Comparison of ENCODE assay signal across 8 cellular contexts in the genomic region with DNA sequence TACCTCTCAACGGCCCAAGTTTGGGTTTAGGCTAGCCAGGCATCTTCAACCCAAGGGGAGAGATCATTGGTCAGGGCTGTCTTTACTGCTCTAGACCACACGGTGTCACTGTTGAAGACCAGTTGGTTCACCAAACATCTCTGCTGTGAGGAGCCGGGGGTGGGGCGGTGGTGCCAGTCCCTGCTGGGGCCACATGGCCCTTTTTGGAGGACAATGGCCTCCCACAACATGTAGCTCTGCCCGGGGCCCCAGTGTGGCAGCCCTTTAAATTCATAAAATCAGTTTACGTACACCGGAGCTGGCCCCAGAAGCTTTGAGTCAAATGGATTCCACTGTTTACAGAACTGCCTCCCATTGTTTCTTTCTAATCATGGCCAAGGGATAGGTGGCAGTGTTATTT. TPM values are rescaled to one million over a fixed set of nuclear protein-coding genes. Genes with fewer than 3 reads are reported as not detected.
A peak's percentile ranks its signal among the peaks of the same experiment; 100 is the strongest.
DNase-seq lines count a peak whose midpoint lies in the region; ATAC-seq and TF ChIP-seq lines count a peak whose summit lies in the region.

No MANE protein-coding gene starts in this region.

- H3K36me3 ChIP-seq in GM23338 (ENCODE audit: insufficient read depth) (no peaks in the 10 kb centered on the region), Karpas-422 (ENCODE audit: insufficient read depth, low read length) (no peaks in the 10 kb centered on the region), RWPE2 (ENCODE audit: low read depth) (no peaks in the 10 kb centered on the region), breast epithelium (no peaks in the 10 kb centered on the region)

- H3K4me3 ChIP-seq in GM23338 = no peak overlapping the region
- H3K4me3 ChIP-seq in Karpas-422 (ENCODE audit: low read length) = no peak overlapping the region
- H3K4me3 ChIP-seq in RWPE2 (ENCODE audit: severe bottlenecking) = no peak overlapping the region
- H3K4me3 ChIP-seq in breast epithelium = no peak overlapping the region

- H3K4me1 Mint-ChIP-seq in GM23338 = no peaks in the 10 kb centered on the region; the same call in 1 of the 3 replicates
- H3K4me1 Mint-ChIP-seq in stimulated activated memory B cell treated with anti-CD40 and anti-IgM and Interleukin-4, amounts not matched to agents 10 μg/mL and 1 μg/mL and 100 μg/mL, for 72 hours = no peaks in the 10 kb centered on the region

- H3K27ac ChIP-seq in GM23338 (ENCODE audit: low read depth) = no peak overlapping the region
- H3K27ac ChIP-seq in Karpas-422 (ENCODE audit: low read length) = no peak overlapping the region
- H3K27ac ChIP-seq in RWPE2 (ENCODE audit: poor library complexity, severe bottlenecking) = no peak overlapping the region
- H3K27ac ChIP-seq in breast epithelium = no peak overlapping the region

- H3K27me3 ChIP-seq in GM23338 (ENCODE audit: insufficient read depth) (no peaks in the 10 kb centered on the region), Karpas-422 (ENCODE audit: low read length) (no peaks in the 10 kb centered on the region), RWPE2 (ENCODE audit: insufficient read depth, poor library complexity, severe bottlenecking) (no peaks in the 10 kb centered on the region), breast epithelium (no peaks in the 10 kb centered on the region)

- intact Hi-C loops in breast epithelium (cut with DNase I; ENCODE audit: low total_unique reads) = no loop called here

- H3K27ac Mint-ChIP-seq in GM23338 = no peak overlapping the region
- H3K27ac Mint-ChIP-seq in stimulated activated memory B cell treated with anti-CD40 and anti-IgM and Interleukin-4, amounts not matched to agents 10 μg/mL and 1 μg/mL and 100 μg/mL, for 72 hours = no peak overlapping the region

- H2AFZ ChIP-seq in GM23338 (peak overlapping the region; percentile 76), Karpas-422 (ENCODE audit: low read length) (no peak overlapping the region)

- no peak overlapping the region for H3K9ac ChIP-seq in Karpas-422 (ENCODE audit: low read length)

- H3K79me2 ChIP-seq in GM23338 (replicated peaks; ENCODE audit: insufficient read depth) (no peaks in the 10 kb centered on the region), Karpas-422 (ENCODE audit: low read length) (no peaks in the 10 kb centered on the region)

- no peak overlapping the region for H3K4me3 Mint-ChIP-seq in GM23338
- no peak overlapping the region for H3K4me3 Mint-ChIP-seq in stimulated activated memory B cell treated with anti-CD40 and anti-IgM and Interleukin-4, amounts not matched to agents 10 μg/mL and 1 μg/mL and 100 μg/mL, for 72 hours

- H3K9me2 ChIP-seq in GM23338 (ENCODE audit: insufficient read depth) (peaks cover 8% of the 10 kb centered on the region; the same call in 1 of the 2 replicates), Karpas-422 (replicated peaks; ENCODE audit: insufficient read depth, low read length) (no peaks in the 10 kb centered on the region)

- H3K9me3 ChIP-seq in Karpas-422 (ENCODE audit: low read length) = no peaks in the 10 kb centered on the region
- no peaks in the 10 kb centered on the region for H3K9me3 ChIP-seq in RWPE2 (ENCODE audit: severe bottlenecking)
- H3K9me3 ChIP-seq in breast epithelium = no peaks in the 10 kb centered on the region

- TF ChIP-seq POLR2A in breast epithelium (IDR thresholded peaks at IDR 0.05) = no peak

- H3K4me1 ChIP-seq in GM23338 (ENCODE audit: insufficient read depth) = no peaks in the 10 kb centered on the region
- H3K4me1 ChIP-seq in Karpas-422 (ENCODE audit: low read length) = no peaks in the 10 kb centered on the region
- no peaks in the 10 kb centered on the region for H3K4me1 ChIP-seq in RWPE2 (ENCODE audit: insufficient read depth, poor library complexity, severe bottlenecking)
- H3K4me1 ChIP-seq in breast epithelium = no peaks in the 10 kb centered on the region

- peaks cover 3% of the 10 kb centered on the region for H3K27me3 Mint-ChIP-seq in GM23338 (ENCODE audit: insufficient read depth, low read depth, poor library complexity)
- peaks cover 26% of the 10 kb centered on the region for H3K27me3 Mint-ChIP-seq in stimulated activated memory B cell treated with anti-CD40 and anti-IgM and Interleukin-4, amounts not matched to agents 10 μg/mL and 1 μg/mL and 100 μg/mL, for 72 hours

- no peaks in the 10 kb centered on the region for H3K36me3 Mint-ChIP-seq in GM23338 (ENCODE audit: low read depth)
- H3K36me3 Mint-ChIP-seq in stimulated activated memory B cell treated with anti-CD40 and anti-IgM and Interleukin-4, amounts not matched to agents 10 μg/mL and 1 μg/mL and 100 μg/mL, for 72 hours = no peaks in the 10 kb centered on the region

- H3K9me3 Mint-ChIP-seq in GM23338 = no peaks in the 10 kb centered on the region
- H3K9me3 Mint-ChIP-seq in stimulated activated memory B cell treated with anti-CD40 and anti-IgM and Interleukin-4, amounts not matched to agents 10 μg/mL and 1 μg/mL and 100 μg/mL, for 72 hours = no peaks in the 10 kb centered on the region

- no peak overlapping the region for H3K4me2 ChIP-seq in GM23338
- no peak overlapping the region for H3K4me2 ChIP-seq in Karpas-422 (ENCODE audit: low read depth, low read length, poor library complexity, severe bottlenecking)

- DNase-seq in activated T-cell treated with anti-CD3 and anti-CD28 coated beads for 24 hours (ENCODE audit: low read depth) (peak; percentile 14), GM23338 (ENCODE audit: low spot score) (peak; percentile 90), Karpas-422 (peak; percentile 77), RWPE2 (ENCODE audit: low spot score) (peak; percentile 67), breast epithelium (ENCODE audit: low spot score in 2 of 2) (peak in 1 of 2 donors; percentile 41), kidney tubule cell (ENCODE audit: low spot score) (peak; percentile 72)
- no peak for DNase-seq in activated T-cell treated with anti-CD3 and anti-CD28 coated beads, Interleukin-2, amount 50 U/mL, for 1 hour

- no peaks in the 10 kb centered on the region for H4K20me1 ChIP-seq in GM23338 (replicated peaks; ENCODE audit: insufficient read depth)
- H4K20me1 ChIP-seq in Karpas-422 (ENCODE audit: insufficient read depth, low read depth, low read length) = no peaks in the 10 kb centered on the region

- TF ChIP-seq CTCF in GM23338 (conservative IDR thresholded peaks at IDR 0.05; ENCODE audit: low read depth in 2 of 2) = peak; percentile 78 to 96
- TF ChIP-seq CTCF in RWPE2 (IDR thresholded peaks at IDR 0.05; ENCODE audit: poor library complexity, severe bottlenecking) = peak; percentile 84
- TF ChIP-seq CTCF in breast epithelium (IDR thresholded peaks at IDR 0.05) = peak; percentile 60 to 71 (median 68)

- H3F3A ChIP-seq in GM23338 (replicated peaks; ENCODE audit: low read depth) = no peaks in the 10 kb centered on the region

- ATAC-seq in GM23338 (peak; percentile 99), RWPE2 (ENCODE audit: low read depth) (peak; percentile 89)
- peak; percentile 53 for ATAC-seq in stimulated activated memory B cell treated with anti-CD40 and anti-IgM and Interleukin-4, amounts not matched to agents 10 μg/mL and 1 μg/mL and 100 μg/mL, for 72 hours

TF ChIP-seq in GM23338, 12 proteins besides CTCF, POLR2A, EP300 and RAD21 (continues in another document):
- TF ChIP-seq REST (IDR thresholded peaks at IDR 0.05; ENCODE audit: unreplicated experiment) = no peak

RNA-seq across cellular contexts. Expression of gene TM4SF18, which starts 19.1 kb away (rescaled TPM):
- total RNA-seq in GM23338 (2014; rRNA removed; shearing (Covaris generic)) = 1.0 and 1.6 TPM in 2 replicates
- 1.4 and 2.0 TPM in 2 replicates for polyA plus RNA-seq in GM23338 (2016; fragmentation: Nextera tagmentation; extraction: Ambion mirVana)
- not detected in 2 replicates for total RNA-seq in Karpas-422 (2014; rRNA removed; shearing (Covaris generic); ENCODE audit: low replicate concordance)
- total RNA-seq in breast epithelium = 10 to 100 TPM in 2 of 3 donors, 1 to 10 TPM in 1; 7.2 to 43.8 (median 25.9) TPM

RNA-seq across cellular contexts. Expression of gene TM4SF1, which starts 24.9 kb away (rescaled TPM):
- 0.10 TPM in 1 of 2 replicates, not detected in the other for total RNA-seq in GM23338 (2014; rRNA removed; shearing (Covaris generic))
- polyA plus RNA-seq in GM23338 (2016; fragmentation: Nextera tagmentation; extraction: Ambion mirVana) = 0.49 and 0.74 TPM in 2 replicates
- total RNA-seq in Karpas-422 (2014; rRNA removed; shearing (Covaris generic); ENCODE audit: low replicate concordance) = not detected in 2 replicates
- total RNA-seq in breast epithelium = 100 to 1,000 TPM in 2 of 3 donors, 10 to 100 TPM in 1; 48.5 to 559 (median 290) TPM

Comparison
In these comparisons a context has a peak if more than half of its experiments do, and no peak if none do; other contexts are left out.
1. RNA of gene TM4SF1, which starts 24.9 kb away (total RNA-seq): 48.5 to 559 TPM in breast epithelium; 0.10 TPM in GM23338 and not detected in Karpas-422; every median in the first group is over 10 times any median in the second.
2. Peak in every context shown above with its lines, with median percentiles within 50 percentile points of each other: ATAC-seq and CTCF ChIP-seq.